In the genomic region with DNA sequence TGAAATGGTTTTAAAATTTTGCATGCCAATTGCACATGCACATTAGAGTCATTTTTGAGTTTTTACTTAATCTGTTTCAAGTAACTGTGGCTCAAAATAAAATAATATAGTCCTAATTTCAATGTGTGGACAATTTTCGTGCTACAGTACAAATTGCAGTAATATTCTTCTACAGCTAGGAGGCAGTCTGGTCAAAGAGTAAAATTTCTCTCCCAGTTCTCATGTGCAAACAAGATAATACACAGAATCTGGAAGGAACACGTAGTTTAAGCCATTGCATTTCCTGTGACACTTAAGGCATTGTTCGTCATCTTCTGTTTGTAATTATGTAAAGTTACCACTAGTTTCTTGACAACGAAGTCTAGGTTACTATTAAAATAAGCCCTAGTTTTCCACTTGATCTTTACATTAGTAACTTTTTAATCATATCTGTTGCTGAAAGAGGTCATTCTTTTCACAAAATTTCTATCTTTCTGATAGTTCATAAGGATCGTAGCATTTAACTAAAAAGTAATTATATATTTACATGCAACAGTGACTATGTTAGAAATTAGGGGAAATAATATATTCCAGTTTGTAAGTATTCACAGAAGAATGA, we compare ENCODE assay signal across 1 cellular context.
A peak's percentile ranks its signal among the peaks of the same experiment; 100 is the strongest.
TF ChIP-seq lines count a peak whose summit lies in the region.

No MANE protein-coding gene starts in this region.

TF ChIP-seq in GM12878, 131 proteins besides CTCF, POLR2A, EP300 and RAD21:
- TF ChIP-seq LARP7 (IDR thresholded peaks at IDR 0.05) (no peak), FOXM1 (IDR thresholded peaks at IDR 0.05; ENCODE audit: low read depth, low read length) (no peak), SMC3 (IDR thresholded peaks at IDR 0.05; ENCODE audit: borderline replicate concordance, low read length) (peak; percentile 28; the same call in 1 of the 2 replicates), CREB1 (IDR thresholded peaks at IDR 0.05; ENCODE audit: low read depth) (0 out of 2 replicates have a peak, but pooled peaks have one; percentile 34), FOXK2 (IDR thresholded peaks at IDR 0.05) (no peak), IRF4 (IDR thresholded peaks at IDR 0.05; ENCODE audit: low read depth, low read length) (0 out of 2 replicates have a peak, but pooled peaks have one; percentile 32), PAX8 (IDR thresholded peaks at IDR 0.05) (no peak), CHD1 (IDR thresholded peaks at IDR 0.05; ENCODE audit: low read depth, low read length) (no peak), ASH2L (IDR thresholded peaks at IDR 0.05; ENCODE audit: borderline replicate concordance, low read depth) (no peak), FOS (IDR thresholded peaks at IDR 0.05; ENCODE audit: borderline replicate concordance, extremely low read depth, insufficient read length) (no peak), CHD2 (IDR thresholded peaks at IDR 0.05; ENCODE audit: borderline replicate concordance, low read depth, low read length) (no peak)
TF ChIP-seq in GM12878: peak in this region for 3.
